ENCODE assay signal across 20 cellular contexts in the genomic region with DNA sequence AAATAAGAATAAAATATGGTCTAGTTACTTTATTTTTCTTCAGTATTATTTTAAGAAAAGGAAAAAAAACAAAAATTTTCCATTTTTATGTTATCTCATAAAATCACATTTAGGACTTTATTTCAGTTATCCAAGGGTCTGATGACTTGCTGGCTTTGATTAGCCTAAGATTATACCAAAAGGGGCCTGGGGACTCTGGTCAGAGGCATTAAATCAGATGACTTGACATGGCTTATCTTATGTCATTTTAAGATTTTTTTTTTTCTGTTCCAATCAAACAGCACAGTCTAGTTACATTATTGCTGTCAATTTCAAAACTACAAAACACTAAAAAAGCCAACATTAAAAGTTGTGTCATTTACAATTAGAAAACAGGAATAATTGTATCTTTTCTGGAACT.
DNase-seq lines count a peak whose midpoint lies in the region; ATAC-seq and TF ChIP-seq lines count a peak whose summit lies in the region.
"Had no signal": no experiment of that assay in that cellular context is flagged by ENCODE, and none has a peak within 500 bp of the region (broad histone marks: within the 10 kb centered on the region; RNA-seq: fewer than 3 reads in every experiment).

No MANE protein-coding gene starts in this region.

- no peak overlapping the region for H3K23ac ChIP-seq in mesenchymal stem cell (ENCODE audit: low read length in 2 of 2)

- H3K18ac ChIP-seq in mesenchymal stem cell (ENCODE audit: low read depth in 1 of 2, low read length in 2 of 2) = no peak overlapping the region

- H3K4me1 Mint-ChIP-seq in activated CD4-positive, alpha-beta T cell treated with anti-CD3 and anti-CD28 coated beads, Interleukin-2, amount 10 ng/mL, durations not matched to agents 7 days and 5 days = no peaks in the 10 kb centered on the region
- H3K4me1 Mint-ChIP-seq: CD4-positive, alpha-beta memory T cell had no signal

- H3K36me3 ChIP-seq in A673 (ENCODE audit: insufficient read depth, low read length, poor library complexity, severe bottlenecking) = no peaks in the 10 kb centered on the region
- H3K36me3 ChIP-seq in PC-3 (ENCODE audit: low read depth, low read length) = no peaks in the 10 kb centered on the region
- no peaks in the 10 kb centered on the region for H3K36me3 ChIP-seq in mesenchymal stem cell (ENCODE audit: control insufficient read depth in 1 of 2, insufficient read depth in 2 of 2, low read depth in 1 of 2, low read length in 2 of 2)
- no peaks in the 10 kb centered on the region for H3K36me3 ChIP-seq in smooth muscle cell (ENCODE audit: low read depth)

- H4K91ac ChIP-seq in mesenchymal stem cell (ENCODE audit: low read length) = no peak overlapping the region

- H3K36me3 Mint-ChIP-seq in activated CD4-positive, alpha-beta T cell treated with anti-CD3 and anti-CD28 coated beads, Interleukin-2, amount 10 ng/mL, durations not matched to agents 7 days and 5 days (ENCODE audit: low read depth) = no peaks in the 10 kb centered on the region
- H3K36me3 Mint-ChIP-seq: CD4-positive, alpha-beta memory T cell had no signal

- no peaks in the 10 kb centered on the region for H3K27me3 Mint-ChIP-seq in activated CD4-positive, alpha-beta T cell treated with anti-CD3 and anti-CD28 coated beads, Interleukin-2, amount 10 ng/mL, durations not matched to agents 7 days and 5 days
- H3K27me3 Mint-ChIP-seq: CD4-positive, alpha-beta memory T cell had no signal

- no peak overlapping the region for H2BK120ac ChIP-seq in mesenchymal stem cell (ENCODE audit: low read depth, low read length)

- H3K14ac ChIP-seq in mesenchymal stem cell (ENCODE audit: low read length in 2 of 2) = no peak overlapping the region

- no peaks in the 10 kb centered on the region for H3K79me1 ChIP-seq in mesenchymal stem cell (replicated peaks; ENCODE audit: low read length, poor library complexity, severe bottlenecking)

- peak overlapping the region; percentile 15 for H3K4me2 ChIP-seq in PC-3 (ENCODE audit: low read length)
- H3K4me2 ChIP-seq in mesenchymal stem cell (ENCODE audit: low read length, poor library complexity, severe bottlenecking) = no peak overlapping the region
- H3K4me2 ChIP-seq in smooth muscle cell = peak overlapping the region; percentile 31

- H3K4me1 ChIP-seq in A673 (ENCODE audit: insufficient read depth, low read length, poor library complexity, severe bottlenecking) = peaks cover 55% of the 10 kb centered on the region
- H3K4me1 ChIP-seq in PC-3 (ENCODE audit: insufficient read depth, low read length) = peaks cover 18% of the 10 kb centered on the region
- H3K4me1 ChIP-seq in mesenchymal stem cell (ENCODE audit: control insufficient read depth, insufficient read depth, low read depth, low read length) = no peaks in the 10 kb centered on the region
- H3K4me1 ChIP-seq in smooth muscle cell (ENCODE audit: low read depth) = peaks cover 1% of the 10 kb centered on the region

- H3F3A ChIP-seq in PC-3 (ENCODE audit: low read length, unreplicated experiment) = no peaks in the 10 kb centered on the region
- H3F3A ChIP-seq in smooth muscle cell (ENCODE audit: low read depth) = no peaks in the 10 kb centered on the region

- H2BK5ac ChIP-seq in mesenchymal stem cell (ENCODE audit: low read depth, low read length, poor library complexity, severe bottlenecking) = no peak overlapping the region

- TF ChIP-seq CTCF in A673 (conservative IDR thresholded peaks at IDR 0.05; ENCODE audit: low read depth, low read length) (no peak), PC-3 (conservative IDR thresholded peaks at IDR 0.05; ENCODE audit: low read depth, low read length) (no peak), smooth muscle cell (IDR thresholded peaks at IDR 0.05; ENCODE audit: borderline replicate concordance, insufficient read depth, poor library complexity, severe bottlenecking) (no peak)

- no TSS peak for BruUV-seq in A673 (replicated peaks; lab: Mats Ljungman, UMichigan)
- BruUV-seq in PC-3 (replicated peaks; lab: Mats Ljungman, UMichigan) = no TSS peak

- peak overlapping the region; percentile 63 for H3K9ac ChIP-seq in PC-3 (ENCODE audit: low read length)
- peak overlapping the region; percentile 26 for H3K9ac ChIP-seq in mesenchymal stem cell (ENCODE audit: low read length)
- H3K9ac ChIP-seq in smooth muscle cell (ENCODE audit: low read depth) = no peak overlapping the region

- ATAC-seq in PC-3 (no peak), esophagus mucosa (no peak)

- POLR2A ChIA-PET in A673 (lab: Charles Lee; ENCODE audit: low non-redundant PET) = no interaction called here
- POLR2A ChIA-PET in PC-3 (lab: Charles Lee; ENCODE audit: unreplicated experiment) = no interaction called here
- POLR2A ChIA-PET in activated CD4-positive, alpha-beta T cell treated with anti-CD3 and anti-CD28 coated beads, Interleukin-2, amount 10 ng/mL, durations not matched to agents 7 days and 5 days (lab: Charles Lee) = no interaction called here

- H3K9me2 ChIP-seq in PC-3 (replicated peaks; ENCODE audit: low read length) = no peaks in the 10 kb centered on the region

- H2AK5ac ChIP-seq in mesenchymal stem cell (ENCODE audit: low read length, severe bottlenecking) = no peak overlapping the region

- intact Hi-C loops in A673 (cut with micrococcal nuclease; ENCODE audit: unreplicated experiment) = loop anchor here (10.0 kb wide), 1 partner anchor 720 kb away; no protein-coding TSS in a partner anchor
- intact Hi-C loops in PC-3 (cut with micrococcal nuclease) = loop anchor here (2.0 to 5.0 kb wide), 2 partner anchors 108 to 422 kb away; no protein-coding TSS in a partner anchor

- no peak overlapping the region for H2BK12ac ChIP-seq in mesenchymal stem cell (ENCODE audit: low read length in 2 of 2)

- H3K4me3 Mint-ChIP-seq in activated CD4-positive, alpha-beta T cell treated with anti-CD3 and anti-CD28 coated beads, Interleukin-2, amount 10 ng/mL, durations not matched to agents 7 days and 5 days = no peak overlapping the region
- H3K4me3 Mint-ChIP-seq: CD4-positive, alpha-beta memory T cell had no signal

- DNase-seq in A673 (ENCODE audit: low spot score) (no peak), PC-3 (no peak), mesenchymal stem cell (no peak), smooth muscle cell (lab: John Stamatoyannopoulos, UW; ENCODE audit: unreplicated experiment) (no peak), HuH-7 (ENCODE audit: low spot score) (no peak), D341Med (ENCODE audit: low spot score) (no peak)
- DNase-seq in activated CD4-positive, alpha-beta T cell treated with anti-CD3 and anti-CD28 coated beads, Interleukin-2, amount 10 ng/mL, durations not matched to agents 7 days and 5 days = no peak
- DNase-seq: C1 segment of cervical spinal cord; CD4-positive, alpha-beta memory T cell; COR-L47; GOT3; NCI-H1048; NCI-H1417; NCI-H1694; NCI-H2081; NCI-H2227 treated with DMSO at 0.1 percent for 48 hours; NCI-H526 treated with DMSO at 0.1 percent for 48 hours; RPMI8226; SHP77 had no signal

- H3K79me2 ChIP-seq in PC-3 (ENCODE audit: low read length) (no peaks in the 10 kb centered on the region), smooth muscle cell (ENCODE audit: low read depth) (no peaks in the 10 kb centered on the region)

- H3K27me3 ChIP-seq in A673 (replicated peaks; ENCODE audit: insufficient read depth, low read depth, low read length, poor library complexity) (no peaks in the 10 kb centered on the region), PC-3 (ENCODE audit: low read length) (no peaks in the 10 kb centered on the region), mesenchymal stem cell (ENCODE audit: control insufficient read depth in 1 of 2, insufficient read depth in 1 of 2, low read length in 2 of 2) (no peaks in the 10 kb centered on the region), smooth muscle cell (ENCODE audit: low read depth) (no peaks in the 10 kb centered on the region)

- CTCF ChIA-PET in A673 (lab: Charles Lee) = no interaction called here
- CTCF ChIA-PET in PC-3 (lab: Charles Lee) = no interaction called here
- CTCF ChIA-PET in activated CD4-positive, alpha-beta T cell treated with anti-CD3 and anti-CD28 coated beads, Interleukin-2, amount 10 ng/mL, durations not matched to agents 7 days and 5 days (lab: Charles Lee) = no interaction called here

- peaks cover 10% of the 10 kb centered on the region for H3K9me3 ChIP-seq in A673 (ENCODE audit: low read depth, low read length, poor library complexity, severe bottlenecking)
- no peaks in the 10 kb centered on the region for H3K9me3 ChIP-seq in PC-3 (ENCODE audit: low read length)
- H3K9me3 ChIP-seq in mesenchymal stem cell (ENCODE audit: control insufficient read depth, low read length) = peaks cover 13% of the 10 kb centered on the region
- H3K9me3 ChIP-seq in smooth muscle cell (replicated peaks; ENCODE audit: low read depth) = no peaks in the 10 kb centered on the region

- no peak overlapping the region for H2BK15ac ChIP-seq in mesenchymal stem cell (ENCODE audit: low read depth, poor library complexity, severe bottlenecking)

- no peak overlapping the region for H3K27ac Mint-ChIP-seq in activated CD4-positive, alpha-beta T cell treated with anti-CD3 and anti-CD28 coated beads, Interleukin-2, amount 10 ng/mL, durations not matched to agents 7 days and 5 days
- H3K27ac Mint-ChIP-seq: CD4-positive, alpha-beta memory T cell had no signal

- no peak overlapping the region for H3K4ac ChIP-seq in mesenchymal stem cell (ENCODE audit: low read depth in 1 of 2, low read length in 2 of 2)

- no peaks in the 10 kb centered on the region for H4K20me1 ChIP-seq in PC-3 (ENCODE audit: low read length)
- H4K20me1 ChIP-seq in smooth muscle cell (ENCODE audit: low read depth) = no peaks in the 10 kb centered on the region

- H2AFZ ChIP-seq in PC-3 (ENCODE audit: low read length) (no peak overlapping the region), mesenchymal stem cell (ENCODE audit: low read depth, low read length) (no peak overlapping the region), smooth muscle cell (ENCODE audit: low read depth) (no peak overlapping the region)

- no peak overlapping the region for H4K8ac ChIP-seq in mesenchymal stem cell (ENCODE audit: low read length)

- H3K4me3 ChIP-seq in A673 (ENCODE audit: low read depth, low read length, poor library complexity, severe bottlenecking) (no peak overlapping the region), PC-3 (ENCODE audit: low read length) (no peak overlapping the region), mesenchymal stem cell (ENCODE audit: insufficient read depth in 1 of 2, low read depth in 1 of 2, low read length in 2 of 2) (no peak overlapping the region), smooth muscle cell (no peak overlapping the region)

- H3K9me3 Mint-ChIP-seq in activated CD4-positive, alpha-beta T cell treated with anti-CD3 and anti-CD28 coated beads, Interleukin-2, amount 10 ng/mL, durations not matched to agents 7 days and 5 days = no peaks in the 10 kb centered on the region

- H3K27ac ChIP-seq in A673 (ENCODE audit: low read depth, low read length, poor library complexity, severe bottlenecking) (peak overlapping the region; percentile 78), PC-3 (ENCODE audit: low read length) (peak overlapping the region; percentile 66), mesenchymal stem cell (ENCODE audit: low read length, poor library complexity, severe bottlenecking) (no peak overlapping the region), smooth muscle cell (ENCODE audit: low read depth) (no peak overlapping the region)

Comparison
In these comparisons a context has a peak if more than half of its experiments do, and no peak if none do; other contexts are left out.
1. H3K27ac ChIP-seq: peak in A673 (single experiment) and PC-3 (single experiment); none in mesenchymal stem cell (single experiment) and smooth muscle cell (single experiment).